Comparison of ENCODE assay signal across 1 cellular context in genomic region chr11:74009230-74009547, GRCh38.
TF ChIP-seq lines count a peak whose summit lies in the region.

No MANE protein-coding gene starts in this region.

TF ChIP-seq in IMR-90, 13 proteins besides CTCF, POLR2A, EP300 and RAD21:
- TF ChIP-seq SMC3 (IDR thresholded peaks at IDR 0.05; ENCODE audit: low read depth, low read length): no peak
- no peak for TF ChIP-seq MAZ (IDR thresholded peaks at IDR 0.05; ENCODE audit: borderline replicate concordance, low read depth, low read length)
- no peak for TF ChIP-seq NFE2L2 (IDR thresholded peaks at IDR 0.05; ENCODE audit: low read depth, low read length)
- TF ChIP-seq MAFK (IDR thresholded peaks at IDR 0.05; ENCODE audit: low read depth, low read length): no peak
- TF ChIP-seq FOS (IDR thresholded peaks at IDR 0.05; ENCODE audit: low read depth, low read length): no peak
- no peak for TF ChIP-seq RCOR1 (IDR thresholded peaks at IDR 0.05; ENCODE audit: insufficient replicate concordance, low read length)
- TF ChIP-seq USF2 (IDR thresholded peaks at IDR 0.05; ENCODE audit: low read depth, low read length): no peak
- TF ChIP-seq ELK1 (IDR thresholded peaks at IDR 0.05; ENCODE audit: borderline replicate concordance, low read depth, low read length): no peak
- no peak for TF ChIP-seq RFX5 (IDR thresholded peaks at IDR 0.05; ENCODE audit: low read depth, low read length)
- no peak for TF ChIP-seq MXI1 (IDR thresholded peaks at IDR 0.05; ENCODE audit: borderline replicate concordance, low read depth, low read length)
- no peak for TF ChIP-seq CEBPB (IDR thresholded peaks at IDR 0.05; ENCODE audit: low read depth, low read length)
- TF ChIP-seq BHLHE40 (IDR thresholded peaks at IDR 0.05; ENCODE audit: low read depth, low read length): no peak
- TF ChIP-seq CHD1 (IDR thresholded peaks at IDR 0.05; ENCODE audit: low read depth, low read length): no peak
